In genomic region chr5:156597276-156597675, GRCh38 we compare ENCODE assay signal across 29 cellular contexts.
"Had no signal": no experiment of that assay in that cellular context is flagged by ENCODE, and none has a peak within 500 bp of the region (broad histone marks: within the 10 kb centered on the region; RNA-seq: fewer than 3 reads in every experiment).

No MANE protein-coding gene starts in this region.

- H3K36me3 ChIP-seq: breast epithelium, cardiac muscle cell had no signal

- H3K36me3 Mint-ChIP-seq: activated naive CD4-positive, alpha-beta T cell treated with anti-CD3 and anti-CD28 coated beads, Interleukin-2, amount 10 ng/mL, durations not matched to agents 7 days and 5 days; activated naive CD8-positive, alpha-beta T cell treated with anti-CD3 and anti-CD28 coated beads, Interleukin-2, amount 10 ng/mL, durations not matched to agents 7 days and 5 days had no signal

- H3K4me3 Mint-ChIP-seq: activated CD4-positive, alpha-beta memory T cell treated with anti-CD3 and anti-CD28 coated beads, Interleukin-2, amount 10 ng/mL, durations not matched to agents 7 days and 5 days; activated CD4-positive, alpha-beta T cell treated with anti-CD3 and anti-CD28 coated beads, Interleukin-2, amount 10 ng/mL, durations not matched to agents 7 days and 5 days; activated naive CD4-positive, alpha-beta T cell treated with anti-CD3 and anti-CD28 coated beads, Interleukin-2, amount 10 ng/mL, durations not matched to agents 7 days and 5 days; activated naive CD8-positive, alpha-beta T cell treated with anti-CD3 and anti-CD28 coated beads, Interleukin-2, amount 10 ng/mL, durations not matched to agents 7 days and 5 days; activated T-cell treated with anti-CD3 and anti-CD28 coated beads, Interleukin-2, amount 50 U/mL, for 24 hours; activated T-cell treated with anti-CD3 and anti-CD28 coated beads, Interleukin-2, amount 50 U/mL, for 72 hours; brain; central memory CD8-positive, alpha-beta T cell; dendritic cell treated with granulocyte-macrophage colony-stimulating factor and Interleukin-4, amounts not matched to agents 40 ng/mL and 50 ng/mL, for 4 days; endodermal cell; WTC11 had no signal

- H3K27ac ChIP-seq: ascending aorta, breast epithelium, cardiac muscle cell, coronary artery, foreskin keratinocyte, VCaP had no signal

- DNase-seq: activated CD4-positive, alpha-beta memory T cell treated with anti-CD3 and anti-CD28 coated beads, Interleukin-2, amount 10 ng/mL, durations not matched to agents 7 days and 5 days; activated CD4-positive, alpha-beta T cell treated with anti-CD3 and anti-CD28 coated beads for 1 hour; activated CD4-positive, alpha-beta T cell treated with anti-CD3 and anti-CD28 coated beads for 4 hours; activated CD4-positive, alpha-beta T cell treated with anti-CD3 and anti-CD28 coated beads, Interleukin-2, amount 10 ng/mL, durations not matched to agents 7 days and 5 days; activated CD4-positive, alpha-beta T cell treated with anti-CD3 and anti-CD28 coated beads, Interleukin-2, amount 50 U/mL, for 4 hours; activated CD8-positive, alpha-beta memory T cell treated with anti-CD3 and anti-CD28 coated beads, Interleukin-2, amount 50 U/mL, for 48 hours; activated gamma-delta T cell; activated naive CD4-positive, alpha-beta T cell; activated naive CD4-positive, alpha-beta T cell treated with anti-CD3 and anti-CD28 coated beads, Interleukin-2, amount 10 ng/mL, durations not matched to agents 7 days and 5 days; activated naive CD8-positive, alpha-beta T cell treated with anti-CD3 and anti-CD28 coated beads, Interleukin-2, amount 10 ng/mL, durations not matched to agents 7 days and 5 days; activated T-cell treated with anti-CD3 and anti-CD28 coated beads for 4 hours; activated T-cell treated with anti-CD3 and anti-CD28 coated beads, Interleukin-2, amount 50 U/mL, for 24 hours; activated T-cell treated with anti-CD3 and anti-CD28 coated beads, Interleukin-2, amount 50 U/mL, for 72 hours; dorsolateral prefrontal cortex; effector memory CD4-positive, alpha-beta T cell; endodermal cell; foreskin keratinocyte; T-helper 2 cell had no signal

- H3K4me3 ChIP-seq: ascending aorta, breast epithelium, cardiac muscle cell, coronary artery, dorsolateral prefrontal cortex had no signal

- H3K27ac Mint-ChIP-seq: activated CD4-positive, alpha-beta memory T cell treated with anti-CD3 and anti-CD28 coated beads, Interleukin-2, amount 10 ng/mL, durations not matched to agents 7 days and 5 days; activated CD4-positive, alpha-beta T cell treated with anti-CD3 and anti-CD28 coated beads, Interleukin-2, amount 10 ng/mL, durations not matched to agents 7 days and 5 days; activated naive CD4-positive, alpha-beta T cell treated with anti-CD3 and anti-CD28 coated beads, Interleukin-2, amount 10 ng/mL, durations not matched to agents 7 days and 5 days; activated naive CD4-positive, alpha-beta T cell treated with anti-CD3 and anti-CD28 coated beads, Interleukin-2, amount 50 U/mL, for 72 hours; activated naive CD8-positive, alpha-beta T cell treated with anti-CD3 and anti-CD28 coated beads, Interleukin-2, amount 10 ng/mL, durations not matched to agents 7 days and 5 days; activated T-cell treated with anti-CD3 and anti-CD28 coated beads, Interleukin-2, amount 50 U/mL, for 24 hours; activated T-cell treated with anti-CD3 and anti-CD28 coated beads, Interleukin-2, amount 50 U/mL, for 72 hours; brain; dendritic cell treated with granulocyte-macrophage colony-stimulating factor and Interleukin-4, amounts not matched to agents 40 ng/mL and 50 ng/mL, for 4 days; endodermal cell; WTC11 had no signal

- H3K4me1 Mint-ChIP-seq: activated CD4-positive, alpha-beta memory T cell treated with anti-CD3 and anti-CD28 coated beads, Interleukin-2, amount 10 ng/mL, durations not matched to agents 7 days and 5 days; activated CD4-positive, alpha-beta T cell treated with anti-CD3 and anti-CD28 coated beads, Interleukin-2, amount 10 ng/mL, durations not matched to agents 7 days and 5 days; activated naive CD4-positive, alpha-beta T cell treated with anti-CD3 and anti-CD28 coated beads, Interleukin-2, amount 10 ng/mL, durations not matched to agents 7 days and 5 days; activated naive CD8-positive, alpha-beta T cell treated with anti-CD3 and anti-CD28 coated beads, Interleukin-2, amount 10 ng/mL, durations not matched to agents 7 days and 5 days; brain; central memory CD8-positive, alpha-beta T cell; endodermal cell; WTC11 had no signal

- H3K4me1 ChIP-seq: ascending aorta, breast epithelium, foreskin keratinocyte had no signal

- ATAC-seq: activated naive CD4-positive, alpha-beta T cell treated with anti-CD3 and anti-CD28 coated beads, Interleukin-2, amount 50 U/mL, for 72 hours; activated T-cell treated with anti-CD3 and anti-CD28 coated beads, Interleukin-2, amount 50 U/mL, for 72 hours; esophagus mucosa; foreskin keratinocyte; WTC11 had no signal

- H3K27me3 Mint-ChIP-seq: activated naive CD4-positive, alpha-beta T cell treated with anti-CD3 and anti-CD28 coated beads, Interleukin-2, amount 10 ng/mL, durations not matched to agents 7 days and 5 days; dendritic cell treated with granulocyte-macrophage colony-stimulating factor and Interleukin-4, amounts not matched to agents 40 ng/mL and 50 ng/mL, for 4 days had no signal

- H3K27me3 ChIP-seq: ascending aorta, breast epithelium, cardiac muscle cell, dorsolateral prefrontal cortex, foreskin keratinocyte had no signal

- H3K9me3 Mint-ChIP-seq: central memory CD8-positive, alpha-beta T cell had no signal
